8 cellular contexts compared by ENCODE assay signal in the genomic region with DNA sequence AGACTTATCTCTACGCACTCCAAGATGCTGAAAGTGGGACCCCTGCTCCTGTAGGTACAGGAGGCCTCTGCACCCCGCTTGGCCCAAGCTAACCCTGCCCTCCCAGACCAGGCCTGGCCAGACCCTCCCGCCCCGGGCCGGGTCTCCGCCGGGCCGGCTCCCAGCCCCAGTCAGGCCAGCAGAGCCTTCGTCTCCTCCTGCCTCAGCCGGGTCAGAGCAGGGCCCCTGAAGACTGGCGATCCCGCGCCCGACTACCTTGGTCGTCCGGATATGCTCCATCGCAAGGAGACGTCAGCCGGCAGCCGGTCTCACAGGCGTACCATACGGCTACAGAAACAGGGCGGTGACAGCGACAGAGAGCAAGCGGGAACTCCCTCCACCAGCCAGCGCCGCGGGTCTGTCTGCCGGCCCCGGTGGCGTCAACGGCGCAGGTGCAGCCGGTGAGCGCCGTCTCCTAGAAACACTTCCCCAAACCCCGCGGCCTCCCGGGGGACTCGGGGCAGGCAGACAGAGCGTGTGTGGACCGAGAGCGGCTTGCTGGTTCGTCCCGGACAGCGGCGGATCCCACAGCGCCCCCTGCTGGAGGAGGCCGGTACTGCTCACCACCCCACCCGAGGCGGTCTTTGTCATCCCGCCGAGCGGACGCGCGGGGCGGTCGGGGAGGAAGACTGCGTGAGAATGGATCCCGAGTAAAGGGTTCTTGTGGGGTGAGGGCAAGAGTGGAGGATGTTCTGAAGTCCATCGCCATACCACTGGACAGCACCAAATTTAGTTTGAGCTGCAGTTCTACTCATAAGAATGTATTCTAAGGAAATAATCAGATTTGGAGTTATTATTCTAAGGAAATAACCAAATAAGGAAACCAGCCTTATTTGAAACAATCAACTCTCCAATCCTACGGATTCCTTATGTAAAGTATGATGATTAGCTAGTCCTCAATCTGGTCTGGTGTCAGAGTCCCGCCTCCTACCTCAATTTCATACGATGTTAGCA. TPM values are rescaled to one million over a fixed set of nuclear protein-coding genes. Genes with fewer than 3 reads are reported as not detected.
DNase-seq lines count a peak whose midpoint lies in the region; ATAC-seq, FAIRE-seq and TF ChIP-seq lines count a peak whose summit lies in the region.

A gene (minus strand): TSS at position 520 of the 993 bp plus-strand sequence. CDS start 241 bp downstream, at position 279.

- intact Hi-C loops in dendritic cell treated with granulocyte-macrophage colony-stimulating factor and Interleukin-4, amounts not matched to agents 40 ng/mL and 50 ng/mL, for 4 days (cut with micrococcal nuclease): loop anchor here (1.0 kb wide), 2 partner anchors 14 to 20 kb away; a partner anchor contains a TSS
- intact Hi-C loops in HepG2 (cut with micrococcal nuclease; ENCODE audit: unreplicated experiment): loop anchor here (1.0 to 5.0 kb wide), 2 partner anchors 14 to 55 kb away; a partner anchor contains a TSS

- H3K4me3 ChIP-seq in HepG2 (replicated peaks in 1 of 3; ENCODE audit: insufficient read depth in 1 of 3, low read depth in 2 of 3, low read length in 3 of 3): peak within 1 kb of the TSS; percentile 90 to 98 (median 92)

- DNase-seq in NCI-H748 (lab: John Stamatoyannopoulos, UW; ENCODE audit: unreplicated experiment) (peak; percentile 98), HepG2 (ENCODE audit: low spot score) (peak; percentile 73)
- peak; percentile 93 to 98 for DNase-seq in activated CD4-positive, alpha-beta T cell treated with anti-CD3 and anti-CD28 coated beads, Interleukin-2, amount 50 U/mL, for 24 hours (ENCODE audit: low read depth in 1 of 2, low spot score in 1 of 2)
- DNase-seq in stimulated activated CD4-positive, alpha-beta T cell treated with anti-CD3 and anti-CD28 coated beads, Interleukin-4, amount 100 ng/mL, for 24 hours: peak; percentile 95

- H3K9me3 ChIP-seq in HepG2 (ENCODE audit: low read length): no peaks in the 10 kb centered on the region

- peaks cover 9% of the 10 kb centered on the region for H3K79me2 ChIP-seq in HepG2 (ENCODE audit: insufficient read depth, low read length)

- H2AFZ ChIP-seq in HepG2 (ENCODE audit: low read length): peak within 1 kb of the TSS; percentile 80

- ATAC-seq in GM19324 (IDR thresholded peaks at IDR 0.05; ENCODE audit: low FRiP score, unreplicated experiment) (peak; percentile 99), HG03469 (IDR thresholded peaks at IDR 0.05; ENCODE audit: unreplicated experiment) (peak; percentile 90), HepG2 (peak; percentile 98)

- TF ChIP-seq POLR2A in HepG2 (IDR thresholded peaks at IDR 0.05; ENCODE audit: insufficient read depth in 1 of 2, low read depth in 2 of 2, low read length in 2 of 2): peak; percentile 50 to 51; a peak in 2 of 4 replicates

- peaks cover 55% of the 10 kb centered on the region for H3K4me1 Mint-ChIP-seq in dendritic cell treated with granulocyte-macrophage colony-stimulating factor and Interleukin-4, amounts not matched to agents 40 ng/mL and 50 ng/mL, for 4 days (ENCODE audit: low read depth)

- H3K4me3 Mint-ChIP-seq in dendritic cell treated with granulocyte-macrophage colony-stimulating factor and Interleukin-4, amounts not matched to agents 40 ng/mL and 50 ng/mL, for 4 days: peak within 1 kb of the TSS; percentile 95

- in situ Hi-C loops in HepG2 (cut with HindIII; ENCODE audit: extremely low pct_ligation_motif_present, low pct_unique_long_range_greater_than_20kb): no loop called here

- peaks cover 37% of the 10 kb centered on the region for H3K36me3 Mint-ChIP-seq in dendritic cell treated with granulocyte-macrophage colony-stimulating factor and Interleukin-4, amounts not matched to agents 40 ng/mL and 50 ng/mL, for 4 days (ENCODE audit: low read depth)

- no peaks in the 10 kb centered on the region; the same call in 1 of the 2 replicates for H4K20me1 ChIP-seq in HepG2 (ENCODE audit: insufficient read depth, low read length)

- H3K27ac ChIP-seq in C4-2B (peak within 1 kb of the TSS; percentile 81), HepG2 (ENCODE audit: extremely low read length, insufficient read depth, low read length) (peak within 1 kb of the TSS; percentile 70)

- peaks cover 0 to 16% of the 10 kb centered on the region in 2 experiments; a peak in 1 of 5 replicates for H3K27me3 ChIP-seq in HepG2 (ENCODE audit: control insufficient read depth in 1 of 2, insufficient read depth in 2 of 2, low read length in 2 of 2)

- peak within 1 kb of the TSS; percentile 92 for H3K4me2 ChIP-seq in HepG2 (ENCODE audit: low read depth, low read length)

- POLR2A ChIA-PET in HepG2 (lab: Yijun Ruan, JAX): no interaction called here

- TF ChIP-seq EP300 in HepG2 (IDR thresholded peaks at IDR 0.05; ENCODE audit: low read depth in 2 of 2, low read length in 2 of 2) (no peak), HepG2 (CRISPR knock-in tag; IDR thresholded peaks at IDR 0.05; ENCODE audit: borderline replicate concordance) (no peak)

- H3K9ac ChIP-seq in HepG2 (ENCODE audit: insufficient read depth, low read depth, low read length): peak within 1 kb of the TSS; percentile 85

- BruUV-seq in HepG2 (replicated peaks; lab: Mats Ljungman, UMichigan): no TSS peak

- CTCF ChIA-PET in HepG2 (lab: Yijun Ruan, JAX; ENCODE audit: low intra/inter-chr PET ratio, low total read pairs): no interaction called here

- TF ChIP-seq RAD21 in HepG2 (CRISPR knock-in tag; IDR thresholded peaks at IDR 0.05): peak; percentile 76

- H3K27ac Mint-ChIP-seq in dendritic cell treated with granulocyte-macrophage colony-stimulating factor and Interleukin-4, amounts not matched to agents 40 ng/mL and 50 ng/mL, for 4 days: peak within 1 kb of the TSS; percentile 98

- H3K27me3 Mint-ChIP-seq in dendritic cell treated with granulocyte-macrophage colony-stimulating factor and Interleukin-4, amounts not matched to agents 40 ng/mL and 50 ng/mL, for 4 days: peaks cover 2% of the 10 kb centered on the region

- H3K9me3 Mint-ChIP-seq in dendritic cell treated with granulocyte-macrophage colony-stimulating factor and Interleukin-4, amounts not matched to agents 40 ng/mL and 50 ng/mL, for 4 days: no peaks in the 10 kb centered on the region

- FAIRE-seq in HepG2 (lab: Jason Lieb, UNC): peak; percentile 18

- peaks cover 28% of the 10 kb centered on the region for H3K4me1 ChIP-seq in HepG2 (ENCODE audit: insufficient read depth, low read length)

- WGBS in HepG2 (ENCODE audit: low lambda C conversion rate): 3% methylated on average over 9 of the region's 65 CpGs

- TF ChIP-seq CTCF in C4-2B (conservative IDR thresholded peaks at IDR 0.05) (peak; percentile 100), HepG2 (CRISPR knock-in tag; IDR thresholded peaks at IDR 0.05) (peak; percentile 98)

- H3K36me3 ChIP-seq in HepG2 (replicated peaks in 1 of 2; ENCODE audit: control insufficient read depth in 1 of 2, insufficient read depth in 2 of 2, low read length in 2 of 2): no peaks in the 10 kb centered on the region

TF ChIP-seq in HepG2, 621 proteins besides CTCF, POLR2A, EP300 and RAD21 (continues in another document):
- TF ChIP-seq HNF4G (IDR thresholded peaks at IDR 0.05; ENCODE audit: borderline replicate concordance, low read depth, low read length) (no peak), HNF4G (CRISPR knock-in tag; IDR thresholded peaks at IDR 0.05; ENCODE audit: borderline replicate concordance, low read depth) (peak; percentile 67; the same call in 1 of the 2 replicates)

RNA-seq across cellular contexts. Expression of the gene that starts here (rescaled TPM):
- total RNA-seq in HepG2 (2016; rRNA removed; fragmentation: Illumina TruSeq; extraction: Trizol): 7.8 and 12.5 TPM in 2 replicates
- total RNA-seq in HepG2 (2016; cell fraction: cytosol; rRNA removed; fragmentation: Illumina TruSeq; extraction: Trizol; ENCODE audit: low read depth): 0.79 and 0.91 TPM in 2 replicates
- 7.9 and 13.8 TPM in 2 replicates for total RNA-seq in HepG2 (2016; cell fraction: insoluble cytoplasmic fraction; rRNA removed; fragmentation: Illumina TruSeq; extraction: Trizol)
- total RNA-seq in HepG2 (2016; cell fraction: membrane; rRNA removed; fragmentation: Illumina TruSeq; extraction: Trizol): 3.2 and 3.4 TPM in 2 replicates
- 5.7 and 6.2 TPM in 2 replicates for total RNA-seq in HepG2 (2016; cell fraction: nucleus; rRNA removed; fragmentation: Illumina TruSeq; extraction: Trizol)
- polyA plus RNA-seq in HepG2 (2011; rRNA removed): 2.4 and 3.4 TPM in 2 replicates
- 1.3 and 2.1 TPM in 2 replicates for polyA plus RNA-seq in HepG2 (2011; cell fraction: cytosol; rRNA removed)
- polyA plus RNA-seq in HepG2 (2011; cell fraction: nucleus; rRNA removed): 1.1 and 1.4 TPM in 2 replicates
- 3.9 and 4.1 TPM in 2 replicates for polyA plus RNA-seq in HepG2 (2012)
- 0.24 and 0.27 TPM in 2 replicates for polyA plus RNA-seq in HepG2 (2016; cell fraction: cytosol; fragmentation: Illumina TruSeq; extraction: Trizol; ENCODE audit: low read depth)
- polyA plus RNA-seq in HepG2 (2016; cell fraction: insoluble cytoplasmic fraction; fragmentation: Illumina TruSeq; extraction: Trizol; ENCODE audit: low read depth): 9.2 and 9.8 TPM in 2 replicates
- 1.3 and 1.4 TPM in 2 replicates for polyA plus RNA-seq in HepG2 (2016; cell fraction: membrane; fragmentation: Illumina TruSeq; extraction: Trizol; ENCODE audit: low read depth)
- 6.0 and 6.2 TPM in 2 replicates for polyA plus RNA-seq in HepG2 (2016; cell fraction: nucleus; fragmentation: Illumina TruSeq; extraction: Trizol; ENCODE audit: insufficient read depth, low read depth)
- 2.6 and 3.3 TPM in 2 replicates for polyA minus RNA-seq in HepG2 (2011; rRNA and poly(A)+ RNA removed; ENCODE audit: low replicate concordance)
- 4.2 and 5.3 TPM in 2 replicates for polyA minus RNA-seq in HepG2 (2011; cell fraction: cytosol; rRNA and poly(A)+ RNA removed)
- polyA minus RNA-seq in HepG2 (2011; cell fraction: nucleus; rRNA and poly(A)+ RNA removed): 4.8 and 5.1 TPM in 2 replicates

Comparison
In these comparisons a context has a peak if more than half of its experiments do, and no peak if none do; other contexts are left out.
1. Peak in every context shown above with its lines: DNase-seq, ATAC-seq, H3K4me3 ChIP-seq and H3K27ac ChIP-seq.